In the genomic region with DNA sequence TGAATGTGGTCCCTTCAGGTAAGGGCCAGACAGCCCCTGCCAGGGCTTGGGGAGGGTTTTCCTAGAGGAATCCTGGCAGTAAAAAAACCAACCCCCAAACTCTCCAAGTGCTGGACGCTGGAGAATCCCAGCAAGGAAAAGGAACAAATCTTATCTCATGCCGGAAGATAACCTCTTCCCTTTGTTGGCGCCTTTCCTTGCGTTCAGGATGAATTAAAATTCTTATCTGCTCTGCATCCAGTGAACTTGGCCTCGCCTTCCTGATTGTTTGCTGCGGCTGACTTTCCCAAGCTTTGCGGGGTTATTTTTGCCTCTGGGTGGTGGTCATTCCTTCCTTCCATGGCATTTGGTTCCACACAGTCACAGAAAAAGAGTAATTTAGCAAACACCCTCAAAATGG, we compare ENCODE assay signal across 8 cellular contexts.
DNase-seq lines count a peak whose midpoint lies in the region; ATAC-seq and TF ChIP-seq lines count a peak whose summit lies in the region.

No MANE protein-coding gene starts in this region.

- peaks cover 47% of the 10 kb centered on the region for H3K27me3 Mint-ChIP-seq in activated CD4-positive, alpha-beta T cell treated with anti-CD3 and anti-CD28 coated beads, Interleukin-2, amount 10 ng/mL, durations not matched to agents 24 days and 14 days

- no peaks in the 10 kb centered on the region for H3K36me3 Mint-ChIP-seq in activated CD4-positive, alpha-beta T cell treated with anti-CD3 and anti-CD28 coated beads, Interleukin-2, amount 10 ng/mL, durations not matched to agents 24 days and 14 days (ENCODE audit: low read depth)

- TF ChIP-seq CTCF in left lung (IDR thresholded peaks at IDR 0.05) (no peak), stomach (IDR thresholded peaks at IDR 0.05) (no peak)

- H3K4me3 ChIP-seq in left lung (peak overlapping the region; percentile 17 to 62), stomach (peak overlapping the region in 3 of 4 donors; percentile 67 to 72 (median 71))

- H3K4me3 Mint-ChIP-seq in activated CD4-positive, alpha-beta T cell treated with anti-CD3 and anti-CD28 coated beads, Interleukin-2, amount 10 ng/mL, durations not matched to agents 24 days and 14 days: peak overlapping the region; percentile 67

- H3K36me3 ChIP-seq in left lung: no peaks in the 10 kb centered on the region
- H3K36me3 ChIP-seq in stomach: no peaks in the 10 kb centered on the region

- no peak overlapping the region for H3K27ac Mint-ChIP-seq in activated CD4-positive, alpha-beta T cell treated with anti-CD3 and anti-CD28 coated beads, Interleukin-2, amount 10 ng/mL, durations not matched to agents 24 days and 14 days

- intact Hi-C loops in activated CD4-positive, alpha-beta T cell treated with anti-CD3 and anti-CD28 coated beads, Interleukin-2, amount 10 ng/mL, durations not matched to agents 24 days and 14 days (cut with micrococcal nuclease): no loop called here
- intact Hi-C loops in left lung (cut with DNase I) (no loop called here), stomach (cut with DNase I; ENCODE audit: low total_unique reads) (loop anchor here (10.0 kb wide), 1 partner anchor 720 kb away; no protein-coding TSS in a partner anchor)

- H3K9me3 Mint-ChIP-seq in activated CD4-positive, alpha-beta T cell treated with anti-CD3 and anti-CD28 coated beads, Interleukin-2, amount 10 ng/mL, durations not matched to agents 24 days and 14 days: no peaks in the 10 kb centered on the region

- H3K27me3 ChIP-seq in left lung (peaks cover 0 to 17% of the 10 kb centered on the region in 2 donors), stomach (peaks cover 0 to 8% (median 0%) of the 10 kb centered on the region in 3 donors)

- no peak for TF ChIP-seq POLR2A in stomach (IDR thresholded peaks at IDR 0.05)

- peak overlapping the region; percentile 91 for H3K27ac ChIP-seq in caudate nucleus (ENCODE audit: low read depth, low read length)
- H3K27ac ChIP-seq in left lung: peak overlapping the region in 1 of 2 donors; percentile 7
- H3K27ac ChIP-seq in stomach: peak overlapping the region; percentile 14 to 88 (median 81)

- in situ Hi-C loops in ACHN (cut with HindIII; ENCODE audit: low pct_ligation_motif_present, low pct_unique_long_range_greater_than_20kb, low sequenced_read_pairs): no loop called here

- H3K4me1 ChIP-seq in left lung (peaks cover 18 to 21% of the 10 kb centered on the region in 2 donors), stomach (peaks cover 16 to 34% (median 28%) of the 10 kb centered on the region in 4 donors)

- H3K9me3 ChIP-seq in left lung (peaks cover 0 to 7% of the 10 kb centered on the region in 2 donors), stomach (peaks cover 5 to 13% (median 8%) of the 10 kb centered on the region in 4 donors)

- H3K4me1 Mint-ChIP-seq in activated CD4-positive, alpha-beta T cell treated with anti-CD3 and anti-CD28 coated beads, Interleukin-2, amount 10 ng/mL, durations not matched to agents 24 days and 14 days: peaks cover 4% of the 10 kb centered on the region

- ATAC-seq in left lung: no peak
- no peak for ATAC-seq in GM18858 (IDR thresholded peaks at IDR 0.05; ENCODE audit: unreplicated experiment)
- no peak for ATAC-seq in HG03469 (IDR thresholded peaks at IDR 0.05; ENCODE audit: unreplicated experiment)

- WGBS in stomach, 5 donors: 27 to 55% (median 29%) methylated on average over 7 of the region's 7 CpGs

- TF ChIP-seq EP300 in stomach (IDR thresholded peaks at IDR 0.05): no peak

- no peak for DNase-seq in activated CD4-positive, alpha-beta T cell treated with anti-CD3 and anti-CD28 coated beads, Interleukin-2, amount 10 ng/mL, durations not matched to agents 24 days and 14 days
- DNase-seq in activated CD4-positive, alpha-beta T cell treated with anti-CD3 and anti-CD28 coated beads for 4 hours: no peak
- DNase-seq in caudate nucleus (lab: John Stamatoyannopoulos, UW) (peak in 7 of 61 donors; percentile 26 to 45 (median 32)), left lung (peak in 1 of 2 donors; percentile 11), stomach (peak; percentile 34), ACHN (no peak)
